ENCODE assay signal across 8 cellular contexts in the genomic region with DNA sequence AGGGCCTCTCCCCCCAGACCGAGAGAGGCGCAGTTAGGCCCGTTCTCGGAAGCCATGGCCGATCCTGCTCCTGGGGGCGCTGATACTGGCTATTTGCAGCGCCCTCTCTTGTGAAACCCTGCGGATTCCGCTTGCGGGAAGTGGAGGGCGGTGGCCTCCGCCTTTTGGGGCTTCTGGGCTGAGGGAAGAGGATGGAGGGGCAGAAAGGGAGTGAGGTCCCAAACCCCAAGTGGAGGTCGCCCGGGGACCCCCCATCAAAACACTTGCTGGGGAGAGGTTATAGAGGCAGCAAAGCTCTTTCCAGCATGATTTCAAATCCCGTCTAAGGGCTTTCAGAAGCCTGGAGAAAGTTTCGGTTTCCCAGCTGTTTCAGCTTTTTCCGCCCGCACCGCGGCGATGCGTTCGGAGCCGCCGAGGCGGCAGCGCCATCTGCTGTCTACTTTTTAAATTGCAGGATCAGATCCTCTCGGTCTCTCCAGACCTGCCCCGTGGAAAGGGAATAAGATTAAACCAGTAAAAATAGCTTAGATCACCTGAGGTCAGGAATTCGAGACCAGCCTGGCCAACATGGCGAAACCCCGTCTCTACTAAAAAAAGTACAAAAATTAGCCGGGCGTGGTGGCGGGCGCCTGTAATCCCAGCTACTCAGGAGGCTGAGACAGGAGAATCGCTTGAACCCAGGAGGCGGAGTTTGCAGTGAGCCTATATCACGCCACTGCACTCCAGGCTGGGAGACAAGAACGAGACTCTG. TPM values are rescaled to one million over a fixed set of nuclear protein-coding genes. Genes with fewer than 3 reads are reported as not detected.
DNase-seq lines count a peak whose midpoint lies in the region; ATAC-seq and TF ChIP-seq lines count a peak whose summit lies in the region.

No MANE protein-coding gene starts in this region.

- WGBS in liver = 18% methylated on average over 40 of the region's 40 CpGs

- peak; percentile 84 for TF ChIP-seq CTCF in BJ (IDR thresholded peaks at IDR 0.05; ENCODE audit: insufficient read depth, low read depth, low read length)
- TF ChIP-seq CTCF in liver (IDR thresholded peaks at IDR 0.05; ENCODE audit: low read depth, low read length, missing input control) = peak; percentile 85

- H3K27me3 ChIP-seq in BJ (ENCODE audit: control insufficient read depth, insufficient read depth, low read length) (no peaks in the 10 kb centered on the region), liver (ENCODE audit: control insufficient read depth in 4 of 4, insufficient read depth in 4 of 4, low read length in 3 of 4) (no peaks in the 10 kb centered on the region)

- H3K9ac ChIP-seq in liver (ENCODE audit: low read depth in 1 of 2, low read length in 2 of 2) = peak overlapping the region in 1 of 2 donors; percentile 62

- peak; percentile 41 for ATAC-seq in GM21423 (IDR thresholded peaks at IDR 0.05; ENCODE audit: unreplicated experiment)
- no peak for ATAC-seq in GM21526 (IDR thresholded peaks at IDR 0.05; ENCODE audit: low FRiP score, unreplicated experiment)

- no peak overlapping the region for H3K27ac ChIP-seq in liver (ENCODE audit: low read depth in 1 of 2, low read length in 2 of 2)

- H3K9me3 ChIP-seq in liver (ENCODE audit: control insufficient read depth in 4 of 4, low read length in 3 of 4) = no peaks in the 10 kb centered on the region

- DNase-seq in BJ (ENCODE audit: low read depth) (peak; percentile 4), NCI-H510A (lab: John Stamatoyannopoulos, UW) (peak; percentile 21), dermis microvascular lymphatic vessel endothelial cell (ENCODE audit: low read depth in 2 of 2) (peak; percentile 41 to 65)
- peak; percentile 78 to 85 for DNase-seq in activated CD4-positive, alpha-beta T cell treated with anti-CD3 and anti-CD28 coated beads, Interleukin-2, amount 50 U/mL, for 4 hours
- peak; percentile 87 to 90 for DNase-seq in stimulated activated CD4-positive, alpha-beta T cell treated with anti-CD3 and anti-CD28 coated beads, Interleukin-2, amount 100 ng/mL, for 24 hours

- H3K4me1 ChIP-seq in liver (ENCODE audit: control insufficient read depth in 4 of 4, insufficient read depth in 4 of 4, low read length in 3 of 4) = peaks cover 5 to 14% (median 7%) of the 10 kb centered on the region in 4 donors

- H3K4me3 ChIP-seq in BJ (ENCODE audit: low read depth, low read length) (peak overlapping the region; percentile 30), liver (ENCODE audit: low read depth in 1 of 3, low read length in 3 of 3) (peak overlapping the region; percentile 12 to 55 (median 51))

- POLR2A ChIA-PET in BJ (lab: Charles Lee) = no interaction called here

- TF ChIP-seq RAD21 in liver (IDR thresholded peaks at IDR 0.05) = peak; percentile 91 to 93

- CTCF ChIA-PET in BJ (lab: Yijun Ruan, JAX) = interaction anchor here (0.7 to 8.7 kb wide), 43 partner anchors 9 to 598 kb away, joined by 3 to 105 read pairs (median 4); a partner anchor contains a TSS

- no peaks in the 10 kb centered on the region for H3K36me3 ChIP-seq in BJ (ENCODE audit: control insufficient read depth, insufficient read depth, low read length)
- H3K36me3 ChIP-seq in liver (ENCODE audit: control insufficient read depth in 4 of 4, insufficient read depth in 3 of 4, low read depth in 1 of 4, low read length in 3 of 4) = no peaks in the 10 kb centered on the region

TF ChIP-seq in liver, 16 proteins besides CTCF, POLR2A, EP300 and RAD21:
- peak in 1 of 2 donors; percentile 62 for TF ChIP-seq RXRA (IDR thresholded peaks at IDR 0.05)
- no peak for TF ChIP-seq GABPA (IDR thresholded peaks at IDR 0.05 in 1 of 2, conservative IDR thresholded peaks at IDR 0.05 in 1 of 2)
- TF ChIP-seq, protein P1, sequence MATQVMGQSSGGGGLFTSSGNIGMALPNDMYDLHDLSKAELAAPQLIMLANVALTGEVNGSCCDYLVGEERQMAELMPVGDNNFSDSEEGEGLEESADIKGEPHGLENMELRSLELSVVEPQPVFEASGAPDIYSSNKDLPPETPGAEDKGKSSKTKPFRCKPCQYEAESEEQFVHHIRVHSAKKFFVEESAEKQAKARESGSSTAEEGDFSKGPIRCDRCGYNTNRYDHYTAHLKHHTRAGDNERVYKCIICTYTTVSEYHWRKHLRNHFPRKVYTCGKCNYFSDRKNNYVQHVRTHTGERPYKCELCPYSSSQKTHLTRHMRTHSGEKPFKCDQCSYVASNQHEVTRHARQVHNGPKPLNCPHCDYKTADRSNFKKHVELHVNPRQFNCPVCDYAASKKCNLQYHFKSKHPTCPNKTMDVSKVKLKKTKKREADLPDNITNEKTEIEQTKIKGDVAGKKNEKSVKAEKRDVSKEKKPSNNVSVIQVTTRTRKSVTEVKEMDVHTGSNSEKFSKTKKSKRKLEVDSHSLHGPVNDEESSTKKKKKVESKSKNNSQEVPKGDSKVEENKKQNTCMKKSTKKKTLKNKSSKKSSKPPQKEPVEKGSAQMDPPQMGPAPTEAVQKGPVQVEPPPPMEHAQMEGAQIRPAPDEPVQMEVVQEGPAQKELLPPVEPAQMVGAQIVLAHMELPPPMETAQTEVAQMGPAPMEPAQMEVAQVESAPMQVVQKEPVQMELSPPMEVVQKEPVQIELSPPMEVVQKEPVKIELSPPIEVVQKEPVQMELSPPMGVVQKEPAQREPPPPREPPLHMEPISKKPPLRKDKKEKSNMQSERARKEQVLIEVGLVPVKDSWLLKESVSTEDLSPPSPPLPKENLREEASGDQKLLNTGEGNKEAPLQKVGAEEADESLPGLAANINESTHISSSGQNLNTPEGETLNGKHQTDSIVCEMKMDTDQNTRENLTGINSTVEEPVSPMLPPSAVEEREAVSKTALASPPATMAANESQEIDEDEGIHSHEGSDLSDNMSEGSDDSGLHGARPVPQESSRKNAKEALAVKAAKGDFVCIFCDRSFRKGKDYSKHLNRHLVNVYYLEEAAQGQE (IDR thresholded peaks at IDR 0.05) = no peak
- no peak for TF ChIP-seq FOXA1 (IDR thresholded peaks at IDR 0.05)
- no peak for TF ChIP-seq NR2F2 (IDR thresholded peaks at IDR 0.05)
- TF ChIP-seq EGR1 (IDR thresholded peaks at IDR 0.05; ENCODE audit: low read depth in 2 of 2) = no peak
- TF ChIP-seq HNF4G (IDR thresholded peaks at IDR 0.05) = no peak
- TF ChIP-seq, protein P2, sequence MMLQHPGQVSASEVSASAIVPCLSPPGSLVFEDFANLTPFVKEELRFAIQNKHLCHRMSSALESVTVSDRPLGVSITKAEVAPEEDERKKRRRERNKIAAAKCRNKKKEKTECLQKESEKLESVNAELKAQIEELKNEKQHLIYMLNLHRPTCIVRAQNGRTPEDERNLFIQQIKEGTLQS (IDR thresholded peaks at IDR 0.05) = no peak
- peak; percentile 33 for TF ChIP-seq YY1 (IDR thresholded peaks at IDR 0.05)
- TF ChIP-seq, protein P3, sequence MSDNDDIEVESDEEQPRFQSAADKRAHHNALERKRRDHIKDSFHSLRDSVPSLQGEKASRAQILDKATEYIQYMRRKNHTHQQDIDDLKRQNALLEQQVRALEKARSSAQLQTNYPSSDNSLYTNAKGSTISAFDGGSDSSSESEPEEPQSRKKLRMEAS (IDR thresholded peaks at IDR 0.05) = no peak
- no peak for TF ChIP-seq JUND (IDR thresholded peaks at IDR 0.05)
- no peak for TF ChIP-seq FOXA2 (IDR thresholded peaks at IDR 0.05)
- TF ChIP-seq SP1 (IDR thresholded peaks at IDR 0.05) = no peak
- TF ChIP-seq, protein P4, sequence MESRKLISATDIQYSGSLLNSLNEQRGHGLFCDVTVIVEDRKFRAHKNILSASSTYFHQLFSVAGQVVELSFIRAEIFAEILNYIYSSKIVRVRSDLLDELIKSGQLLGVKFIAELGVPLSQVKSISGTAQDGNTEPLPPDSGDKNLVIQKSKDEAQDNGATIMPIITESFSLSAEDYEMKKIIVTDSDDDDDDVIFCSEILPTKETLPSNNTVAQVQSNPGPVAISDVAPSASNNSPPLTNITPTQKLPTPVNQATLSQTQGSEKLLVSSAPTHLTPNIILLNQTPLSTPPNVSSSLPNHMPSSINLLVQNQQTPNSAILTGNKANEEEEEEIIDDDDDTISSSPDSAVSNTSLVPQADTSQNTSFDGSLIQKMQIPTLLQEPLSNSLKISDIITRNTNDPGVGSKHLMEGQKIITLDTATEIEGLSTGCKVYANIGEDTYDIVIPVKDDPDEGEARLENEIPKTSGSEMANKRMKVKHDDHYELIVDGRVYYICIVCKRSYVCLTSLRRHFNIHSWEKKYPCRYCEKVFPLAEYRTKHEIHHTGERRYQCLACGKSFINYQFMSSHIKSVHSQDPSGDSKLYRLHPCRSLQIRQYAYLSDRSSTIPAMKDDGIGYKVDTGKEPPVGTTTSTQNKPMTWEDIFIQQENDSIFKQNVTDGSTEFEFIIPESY (IDR thresholded peaks at IDR 0.05) = no peak
- TF ChIP-seq TAF1 (conservative IDR thresholded peaks at IDR 0.05) = no peak
- peak in 1 of 2 donors; percentile 29 for TF ChIP-seq HNF4A (conservative IDR thresholded peaks at IDR 0.05)

RNA-seq across cellular contexts. Expression of a gene that starts 15.8 kb away (rescaled TPM):
- polyA plus RNA-seq in BJ (2011; rRNA removed) (not detected in 2 replicates), liver (under 1 TPM; 0.40 to 0.70 TPM)
- not detected in 2 replicates for polyA minus RNA-seq in BJ (2011; rRNA and poly(A)+ RNA removed)
- total RNA-seq in dermis microvascular lymphatic vessel endothelial cell (0.13 and 0.25 TPM in 2 replicates), liver (1 to 10 TPM; 1.3 to 3.5 TPM)

RNA-seq across cellular contexts. Expression of a gene that starts 28.1 kb away (rescaled TPM):
- polyA plus RNA-seq in BJ (2011; rRNA removed) (not detected in 2 replicates), liver (under 1 TPM; 0.35 TPM)
- not detected in 2 replicates for polyA minus RNA-seq in BJ (2011; rRNA and poly(A)+ RNA removed)
- total RNA-seq in dermis microvascular lymphatic vessel endothelial cell (0.26 and 1.0 TPM in 2 replicates), liver (1 to 10 TPM in 1 of 2 donors, under 1 TPM in 1; 0.61 to 1.3 TPM)

Comparison
In these comparisons a context has a peak if more than half of its experiments do, and no peak if none do; other contexts are left out.
1. DNase-seq: peak in every context shown above with its lines; median percentile 88 in stimulated activated CD4-positive, alpha-beta T cell treated with anti-CD3 and anti-CD28 coated beads, Interleukin-2, amount 100 ng/mL, for 24 hours; 82 in activated CD4-positive, alpha-beta T cell treated with anti-CD3 and anti-CD28 coated beads, Interleukin-2, amount 50 U/mL, for 4 hours; 53 in dermis microvascular lymphatic vessel endothelial cell; 21 in NCI-H510A; 4 in BJ.